In the genomic region with DNA sequence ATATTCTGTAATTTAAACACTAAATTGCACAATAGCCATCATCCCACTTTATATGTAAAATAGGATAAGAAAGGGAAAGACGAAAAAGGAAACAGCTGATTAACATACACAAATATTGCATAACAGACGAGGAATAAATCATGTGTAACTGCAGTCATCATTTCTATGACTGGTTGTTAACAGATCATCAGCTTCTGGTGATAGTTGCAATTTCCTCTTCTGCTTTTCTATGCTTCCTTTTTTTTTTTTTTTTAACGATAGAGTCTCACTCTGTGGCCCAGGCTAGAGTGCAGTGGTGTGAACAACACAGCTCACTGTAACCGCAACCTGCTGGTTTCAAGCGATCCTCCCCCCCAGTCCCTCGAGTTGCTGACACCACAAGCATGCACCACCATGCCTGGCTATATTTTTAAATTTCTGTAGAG, we compare ENCODE assay signal across 9 cellular contexts. TPM values are rescaled to one million over a fixed set of nuclear protein-coding genes. Genes with fewer than 3 reads are reported as not detected.
A peak's percentile ranks its signal among the peaks of the same experiment; 100 is the strongest.
DNase-seq lines count a peak whose midpoint lies in the region; ATAC-seq and TF ChIP-seq lines count a peak whose summit lies in the region.
"Had no signal": no experiment of that assay in that cellular context is flagged by ENCODE, and none has a peak within 500 bp of the region (broad histone marks: within the 10 kb centered on the region; RNA-seq: fewer than 3 reads in every experiment).

No MANE protein-coding gene starts in this region.

- H3K27me3 Mint-ChIP-seq in activated CD4-positive, alpha-beta T cell treated with anti-CD3 and anti-CD28 coated beads for 36 hours, result peaks cover 2% of the 10 kb centered on the region

- H3K4me3 ChIP-seq in BE2C (ENCODE audit: low read depth, low read length), result no peak overlapping the region

- CTCF ChIA-PET in activated CD4-positive, alpha-beta T cell treated with anti-CD3 and anti-CD28 coated beads for 36 hours (lab: Charles Lee), result interaction anchor here (0.5 to 1.6 kb wide), 3 partner anchors 18 to 335 kb away, joined by 3 to 5 read pairs (median 5); no protein-coding TSS in a partner anchor

- no peak for TF ChIP-seq CTCF in BE2C (IDR thresholded peaks at IDR 0.05; ENCODE audit: low read depth, low read length)

- H3K9me3 ChIP-seq in BE2C, result no peaks in the 10 kb centered on the region

- no peak overlapping the region for H3K27ac Mint-ChIP-seq in activated CD4-positive, alpha-beta T cell treated with anti-CD3 and anti-CD28 coated beads for 36 hours

- no peaks in the 10 kb centered on the region for H3K36me3 Mint-ChIP-seq in activated CD4-positive, alpha-beta T cell treated with anti-CD3 and anti-CD28 coated beads for 36 hours (ENCODE audit: low read depth)

- H3K4me1 Mint-ChIP-seq in activated CD4-positive, alpha-beta T cell treated with anti-CD3 and anti-CD28 coated beads for 36 hours, result no peaks in the 10 kb centered on the region

- intact Hi-C loops in activated CD4-positive, alpha-beta T cell treated with anti-CD3 and anti-CD28 coated beads for 36 hours (cut with DNase I, micrococcal nuclease), result no loop called here

- POLR2A ChIA-PET in activated CD4-positive, alpha-beta T cell treated with anti-CD3 and anti-CD28 coated beads for 36 hours (lab: Charles Lee), result no interaction called here

- no peaks in the 10 kb centered on the region for H3K27me3 ChIP-seq in BE2C

- DNase-seq in activated CD4-positive, alpha-beta T cell treated with anti-CD3 and anti-CD28 coated beads for 36 hours, result peak; percentile 10
- DNase-seq in activated CD4-positive, alpha-beta T cell treated with anti-CD3 and anti-CD28 coated beads, Interleukin-2, amount 50 U/mL, for 1 hour, result no peak
- peak; percentile 98 for DNase-seq in NOMO-1 treated with DMSO at 0.1 percent for 48 hours (lab: John Stamatoyannopoulos, UW; ENCODE audit: unreplicated experiment)
- peak; percentile 31 for DNase-seq in medulla oblongata (ENCODE audit: extremely low spot score)
- no peak for DNase-seq in cerebellar cortex (ENCODE audit: low spot score)
- DNase-seq in BE2C, result no peak
- DNase-seq in COR-L47 (lab: John Stamatoyannopoulos, UW), result no peak

- peaks cover 14% of the 10 kb centered on the region for H3K4me1 ChIP-seq in BE2C

- H3K9me3 Mint-ChIP-seq in activated CD4-positive, alpha-beta T cell treated with anti-CD3 and anti-CD28 coated beads for 36 hours (ENCODE audit: low read depth), result no peaks in the 10 kb centered on the region

- H3K4me3 Mint-ChIP-seq in activated CD4-positive, alpha-beta T cell treated with anti-CD3 and anti-CD28 coated beads for 36 hours, result no peak overlapping the region

- no peak for ATAC-seq in activated CD4-positive, alpha-beta T cell treated with anti-CD3 and anti-CD28 coated beads for 36 hours
- peak; percentile 75 for ATAC-seq in HG02943 (IDR thresholded peaks at IDR 0.05; ENCODE audit: low read depth, unreplicated experiment)

- H3K36me3 ChIP-seq in BE2C, result no peaks in the 10 kb centered on the region

RNA-seq across cellular contexts. Expression of gene JAKMIP2, which starts 22.5 kb away (rescaled TPM):
- total RNA-seq in activated CD4-positive, alpha-beta T cell treated with anti-CD3 and anti-CD28 coated beads for 36 hours, result 1 to 10 TPM; 3.4 to 3.9 TPM
- 20.3 TPM for polyA plus RNA-seq in BE2C (2012; ENCODE audit: insufficient read depth, insufficient read length, low read depth)

RNA-seq across cellular contexts. Expression of gene SPINK1, which starts 26.4 kb away (rescaled TPM):
- total RNA-seq in activated CD4-positive, alpha-beta T cell treated with anti-CD3 and anti-CD28 coated beads for 36 hours, result not detected
- polyA plus RNA-seq in BE2C (2012; ENCODE audit: insufficient read depth, insufficient read length, low read depth), result not detected
- polyA plus RNA-seq: AG04450 had no signal

Comparison
In these comparisons a context has a peak if more than half of its experiments do, and no peak if none do; other contexts are left out.
1. DNase-seq: peak in activated CD4-positive, alpha-beta T cell treated with anti-CD3 and anti-CD28 coated beads for 36 hours (single experiment), NOMO-1 treated with DMSO at 0.1 percent for 48 hours (single experiment) and medulla oblongata (single experiment); none in activated CD4-positive, alpha-beta T cell treated with anti-CD3 and anti-CD28 coated beads, Interleukin-2, amount 50 U/mL, for 1 hour (single experiment), cerebellar cortex (single experiment), BE2C (single experiment) and COR-L47 (single experiment).